In the genomic region with DNA sequence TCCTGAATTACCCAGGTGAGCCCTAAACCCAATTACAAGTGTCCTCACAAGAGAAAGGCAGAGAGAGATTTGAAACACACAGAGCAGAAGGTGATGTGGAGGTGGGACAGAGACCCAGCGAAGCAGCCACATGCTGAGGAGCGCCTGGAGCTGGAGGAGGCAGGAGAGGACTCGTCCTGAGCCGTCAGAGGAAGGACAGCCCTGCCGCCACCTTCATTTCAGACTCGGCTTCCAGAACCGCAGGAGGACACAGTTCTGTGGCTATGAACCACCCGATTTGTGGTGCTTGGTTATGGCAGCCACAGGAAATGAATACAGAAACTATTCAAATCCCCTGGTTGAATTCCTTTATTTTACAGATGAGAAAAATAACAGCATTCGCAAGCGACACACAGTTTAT, we compare ENCODE assay signal across 11 cellular contexts. TPM values are rescaled to one million over a fixed set of nuclear protein-coding genes. Genes with fewer than 3 reads are reported as not detected.
A peak's percentile ranks its signal among the peaks of the same experiment; 100 is the strongest.
DNase-seq lines count a peak whose midpoint lies in the region; ATAC-seq and TF ChIP-seq lines count a peak whose summit lies in the region.
"Had no signal": no experiment of that assay in that cellular context is flagged by ENCODE, and none has a peak within 500 bp of the region (broad histone marks: within the 10 kb centered on the region; RNA-seq: fewer than 3 reads in every experiment).

No MANE protein-coding gene starts in this region.

- TF ChIP-seq CTCF in body of pancreas (IDR thresholded peaks at IDR 0.05) (no peak), sigmoid colon (IDR thresholded peaks at IDR 0.05) (no peak)

- peaks cover 5 to 31% of the 10 kb centered on the region in 2 donors for H3K27me3 Mint-ChIP-seq in CD8-positive, alpha-beta memory T cell
- H3K27me3 Mint-ChIP-seq in activated CD4-positive, alpha-beta memory T cell treated with anti-CD3 and anti-CD28 coated beads for 36 hours = peaks cover 4% of the 10 kb centered on the region
- peaks cover 0 to 16% (median 2%) of the 10 kb centered on the region in 5 donors for H3K27me3 Mint-ChIP-seq in naive thymus-derived CD8-positive, alpha-beta T cell

- ATAC-seq in GM21723 (IDR thresholded peaks at IDR 0.05; ENCODE audit: unreplicated experiment) (peak; percentile 25), body of pancreas (no peak)
- ATAC-seq in naive thymus-derived CD8-positive, alpha-beta T cell = peak; percentile 36 to 43

- POLR2A ChIA-PET in CD8-positive, alpha-beta memory T cell (lab: Charles Lee) = no interaction called here
- POLR2A ChIA-PET in activated CD4-positive, alpha-beta memory T cell treated with anti-CD3 and anti-CD28 coated beads for 36 hours (lab: Charles Lee) = no interaction called here
- POLR2A ChIA-PET in naive thymus-derived CD8-positive, alpha-beta T cell (lab: Charles Lee) = interaction anchor here (1.0 to 1.9 kb wide), 5 partner anchors 14 to 1562 kb away, joined by 3 to 6 read pairs (median 4); a partner anchor contains a TSS

- TF ChIP-seq POLR2A in body of pancreas (IDR thresholded peaks at IDR 0.05) (no peak), sigmoid colon (IDR thresholded peaks at IDR 0.05) (no peak)

- intact Hi-C loops in activated CD4-positive, alpha-beta memory T cell treated with anti-CD3 and anti-CD28 coated beads for 36 hours (cut with micrococcal nuclease) = no loop called here
- intact Hi-C loops in body of pancreas (cut with DNase I) (no loop called here), sigmoid colon (cut with DNase I) (no loop called here)

- no peaks in the 10 kb centered on the region for H3K36me3 Mint-ChIP-seq in CD8-positive, alpha-beta memory T cell
- H3K36me3 Mint-ChIP-seq in activated CD4-positive, alpha-beta memory T cell treated with anti-CD3 and anti-CD28 coated beads for 36 hours = no peaks in the 10 kb centered on the region
- no peaks in the 10 kb centered on the region for H3K36me3 Mint-ChIP-seq in naive thymus-derived CD8-positive, alpha-beta T cell

- H3K36me3 ChIP-seq in CD8-positive, alpha-beta memory T cell (ENCODE audit: insufficient read depth, low read length) = no peaks in the 10 kb centered on the region
- H3K36me3 ChIP-seq in body of pancreas (replicated peaks in 1 of 2; ENCODE audit: insufficient read depth in 1 of 2, low read depth in 2 of 2) = no peaks in the 10 kb centered on the region
- no peaks in the 10 kb centered on the region for H3K36me3 ChIP-seq in sigmoid colon

- H3K4me1 ChIP-seq in CD8-positive, alpha-beta memory T cell (ENCODE audit: insufficient read depth, low read length) = no peaks in the 10 kb centered on the region
- H3K4me1 ChIP-seq in body of pancreas (no peaks in the 10 kb centered on the region), sigmoid colon (no peaks in the 10 kb centered on the region)

- no peak for TF ChIP-seq EP300 in sigmoid colon (IDR thresholded peaks at IDR 0.05)

- DNase-seq in CD8-positive, alpha-beta memory T cell = no peak
- peak; percentile 10 for DNase-seq in activated CD4-positive, alpha-beta memory T cell treated with anti-CD3 and anti-CD28 coated beads for 36 hours
- peak in 1 of 10 donors; percentile 13 for DNase-seq in naive thymus-derived CD8-positive, alpha-beta T cell
- DNase-seq in DMS79 (lab: John Stamatoyannopoulos, UW) = no peak
- no peak for DNase-seq in NCI-H1930 (lab: John Stamatoyannopoulos, UW)
- DNase-seq in body of pancreas = no peak
- no peak for DNase-seq in sigmoid colon
- DNase-seq: glutamatergic neuron, NCI-H345 had no signal

- peak overlapping the region; percentile 9 for H3K4me3 ChIP-seq in CD8-positive, alpha-beta memory T cell (ENCODE audit: low read length)
- H3K4me3 ChIP-seq in body of pancreas (no peak overlapping the region), sigmoid colon (peak overlapping the region in 2 of 4 donors; percentile 13 to 34)

- H3K9me3 ChIP-seq in CD8-positive, alpha-beta memory T cell (ENCODE audit: low read length) = no peaks in the 10 kb centered on the region
- H3K9me3 ChIP-seq in body of pancreas (no peaks in the 10 kb centered on the region), sigmoid colon (no peaks in the 10 kb centered on the region)

- no peaks in the 10 kb centered on the region for H3K9me3 Mint-ChIP-seq in CD8-positive, alpha-beta memory T cell
- no peaks in the 10 kb centered on the region for H3K9me3 Mint-ChIP-seq in activated CD4-positive, alpha-beta memory T cell treated with anti-CD3 and anti-CD28 coated beads for 36 hours
- no peaks in the 10 kb centered on the region for H3K9me3 Mint-ChIP-seq in naive thymus-derived CD8-positive, alpha-beta T cell

- peaks cover 12 to 17% (median 17%) of the 10 kb centered on the region in 3 donors for H3K4me1 Mint-ChIP-seq in CD8-positive, alpha-beta memory T cell
- peaks cover 15% of the 10 kb centered on the region for H3K4me1 Mint-ChIP-seq in activated CD4-positive, alpha-beta memory T cell treated with anti-CD3 and anti-CD28 coated beads for 36 hours (ENCODE audit: low read depth)
- peaks cover 12 to 32% (median 22%) of the 10 kb centered on the region in 4 donors for H3K4me1 Mint-ChIP-seq in naive thymus-derived CD8-positive, alpha-beta T cell

- H3K27ac Mint-ChIP-seq in CD8-positive, alpha-beta memory T cell = peak overlapping the region in 7 of 8 donors; percentile 12 to 91 (median 58)
- no peak overlapping the region for H3K27ac Mint-ChIP-seq in activated CD4-positive, alpha-beta memory T cell treated with anti-CD3 and anti-CD28 coated beads for 36 hours
- H3K27ac Mint-ChIP-seq in naive thymus-derived CD8-positive, alpha-beta T cell = peak overlapping the region; percentile 78 to 96 (median 92)

- no peak overlapping the region for H3K27ac ChIP-seq in CD8-positive, alpha-beta memory T cell (ENCODE audit: low read depth, low read length)
- H3K27ac ChIP-seq in body of pancreas (peak overlapping the region in 1 of 4 donors; percentile 9), sigmoid colon (no peak overlapping the region)

- WGBS in body of pancreas, 2 donors = 72 to 86% methylated on average over 10 of the region's 10 CpGs
- 70 to 82% methylated on average over 10 of the region's 10 CpGs for WGBS in sigmoid colon, 2 donors

- CTCF ChIA-PET in CD8-positive, alpha-beta memory T cell (lab: Charles Lee) = interaction anchor here (1.1 to 1.7 kb wide), 3 partner anchors 10 to 14 kb away, joined by 3 to 7 read pairs (median 3); no protein-coding TSS in a partner anchor
- CTCF ChIA-PET in activated CD4-positive, alpha-beta memory T cell treated with anti-CD3 and anti-CD28 coated beads for 36 hours (lab: Charles Lee) = interaction anchor here (1.2 to 2.6 kb wide), 3 partner anchors 14 to 472 kb away, joined by 7 to 11 read pairs (median 8); no protein-coding TSS in a partner anchor

- no peaks in the 10 kb centered on the region for H3K27me3 ChIP-seq in CD8-positive, alpha-beta memory T cell (ENCODE audit: insufficient read depth, low read length, poor library complexity, severe bottlenecking)
- H3K27me3 ChIP-seq in body of pancreas (no peaks in the 10 kb centered on the region), sigmoid colon (no peaks in the 10 kb centered on the region)

- H3K4me3 Mint-ChIP-seq in CD8-positive, alpha-beta memory T cell = peak overlapping the region; percentile 44 to 79 (median 68)
- H3K4me3 Mint-ChIP-seq in activated CD4-positive, alpha-beta memory T cell treated with anti-CD3 and anti-CD28 coated beads for 36 hours = peak overlapping the region; percentile 63
- H3K4me3 Mint-ChIP-seq in naive thymus-derived CD8-positive, alpha-beta T cell = peak overlapping the region; percentile 69 to 87 (median 82)

RNA-seq across cellular contexts. Expression of a gene that starts 16.4 kb away (rescaled TPM):
- under 1 TPM; 0.53 to 0.55 TPM for total RNA-seq in CD8-positive, alpha-beta memory T cell
- 13.3 TPM for polyA plus RNA-seq in CD8-positive, alpha-beta memory T cell
- under 1 TPM; 0.62 to 0.68 TPM for total RNA-seq in activated CD4-positive, alpha-beta memory T cell treated with anti-CD3 and anti-CD28 coated beads for 36 hours
- 1 to 10 TPM; 5.2 to 6.8 TPM for total RNA-seq in naive thymus-derived CD8-positive, alpha-beta T cell
- polyA plus RNA-seq in naive thymus-derived CD8-positive, alpha-beta T cell = 10 to 100 TPM in 2 of 3 donors, 1 to 10 TPM in 1; 5.5 to 22.1 (median 15.6) TPM
- total RNA-seq in body of pancreas = 10 to 100 TPM; 28.5 to 39.9 TPM
- 1 to 10 TPM; 2.2 to 8.2 (median 6.3) TPM for total RNA-seq in sigmoid colon
- 10 to 100 TPM; 32.2 to 48.8 (median 39.6) TPM for polyA plus RNA-seq in sigmoid colon
- polyA plus RNA-seq: neural cell had no signal
